1 cellular context compared by ENCODE assay signal in genomic region chr16:30949655-30950515, GRCh38.
TF ChIP-seq lines count a peak whose summit lies in the region.

No MANE protein-coding gene starts in this region.

TF ChIP-seq in K562, 482 proteins besides CTCF, POLR2A, EP300 and RAD21 (continued from another document and continues in another):
- TF ChIP-seq SAFB2 (IDR thresholded peaks at IDR 0.05; ENCODE audit: borderline replicate concordance, low read depth, low read length, severe bottlenecking) (no peak), SMARCC2 (IDR thresholded peaks at IDR 0.05; ENCODE audit: low read depth) (peak; percentile 49; the same call in 1 of the 2 replicates), ZNF224 (CRISPR knock-in tag; IDR thresholded peaks at IDR 0.05) (no peak), ZNF584 (CRISPR knock-in tag; IDR thresholded peaks at IDR 0.05; ENCODE audit: low read depth) (no peak), ZNF780A (CRISPR knock-in tag; IDR thresholded peaks at IDR 0.05) (no peak), CBFA2T2 (conservative IDR thresholded peaks at IDR 0.05) (peak; percentile 75), THRB (CRISPR knock-in tag; conservative IDR thresholded peaks at IDR 0.05) (no peak), GTF3C2 (IDR thresholded peaks at IDR 0.05; ENCODE audit: borderline replicate concordance, extremely low read depth, insufficient read length) (no peak), HMGXB4 (CRISPR knock-in tag; IDR thresholded peaks at IDR 0.05) (no peak), FOXM1 (IDR thresholded peaks at IDR 0.05; ENCODE audit: low read depth) (peak; percentile 21; the same call in 1 of the 2 replicates), FOXM1 (CRISPR knock-in tag; IDR thresholded peaks at IDR 0.05; ENCODE audit: low read depth) (no peak), KHSRP (IDR thresholded peaks at IDR 0.05) (no peak), GMEB1 (CRISPR knock-in tag; IDR thresholded peaks at IDR 0.05) (no peak), BACH1 (tag; IDR thresholded peaks at IDR 0.05) (no peak), CHD4 (IDR thresholded peaks at IDR 0.05; ENCODE audit: insufficient read depth, insufficient replicate concordance, low read depth, low read length, poor library complexity, severe bottlenecking) (no peak), ZBTB43 (CRISPR knock-in tag; IDR thresholded peaks at IDR 0.05) (no peak), MBD2 (IDR thresholded peaks at IDR 0.05; ENCODE audit: borderline replicate concordance, low read depth) (peak; percentile 54; the same call in 1 of the 2 replicates), ZNF133 (CRISPR knock-in tag; IDR thresholded peaks at IDR 0.05) (no peak), ZNF407 (IDR thresholded peaks at IDR 0.05; ENCODE audit: low read depth) (0 out of 2 replicates have a peak, but pooled peaks have one; percentile 5), GTF2B (IDR thresholded peaks at IDR 0.05; ENCODE audit: extremely low read depth, insufficient read length) (no peak), FOXK2 (conservative IDR thresholded peaks at IDR 0.05 in 1 of 2, IDR thresholded peaks at IDR 0.05 in 1 of 2; ENCODE audit: low read depth in 2 of 2) (no peak; a peak in 2 of 4 replicates), ZFP30 (CRISPR knock-in tag; IDR thresholded peaks at IDR 0.05; ENCODE audit: borderline replicate concordance) (no peak), PATZ1 (CRISPR knock-in tag; IDR thresholded peaks at IDR 0.05; ENCODE audit: borderline replicate concordance) (no peak), ZBTB26 (CRISPR knock-in tag; IDR thresholded peaks at IDR 0.05) (no peak), GATAD2B (IDR thresholded peaks at IDR 0.05; ENCODE audit: borderline replicate concordance) (0 out of 2 replicates have a peak, but pooled peaks have one; percentile 26), RFX7 (CRISPR knock-in tag; IDR thresholded peaks at IDR 0.05) (no peak), ZNF23 (CRISPR knock-in tag; IDR thresholded peaks at IDR 0.05) (no peak), SFPQ (IDR thresholded peaks at IDR 0.05; ENCODE audit: low read depth, low read length) (no peak), MEIS2 (IDR thresholded peaks at IDR 0.05; ENCODE audit: partially characterized antibody) (no peak)
